In genomic region chr1:47931395-47931794, GRCh38 we compare ENCODE assay signal across 1 cellular context.
TF ChIP-seq lines count a peak whose summit lies in the region.

No MANE protein-coding gene starts in this region.

TF ChIP-seq in HepG2, 621 proteins besides CTCF, POLR2A, EP300 and RAD21 (continued from another document and continues in another):
- TF ChIP-seq PRDM4 (CRISPR knock-in tag; IDR thresholded peaks at IDR 0.05; ENCODE audit: borderline replicate concordance) (no peak), ZFP91 (CRISPR knock-in tag; IDR thresholded peaks at IDR 0.05; ENCODE audit: borderline replicate concordance) (0 out of 2 replicates have a peak, but pooled peaks have one; percentile 16), ZNF318 (CRISPR knock-in tag; IDR thresholded peaks at IDR 0.05) (0 out of 2 replicates have a peak, but pooled peaks have one; percentile 75), SALL1 (CRISPR knock-in tag; IDR thresholded peaks at IDR 0.05) (peak; percentile 59), ELF3 (CRISPR knock-in tag; IDR thresholded peaks at IDR 0.05) (peak; percentile 63; the same call in 1 of the 2 replicates), ZSCAN25 (CRISPR knock-in tag; IDR thresholded peaks at IDR 0.05) (no peak), THAP11 (CRISPR knock-in tag; IDR thresholded peaks at IDR 0.05) (peak; percentile 26; the same call in 1 of the 2 replicates), ZFP90 (CRISPR knock-in tag; IDR thresholded peaks at IDR 0.05; ENCODE audit: borderline replicate concordance) (peak; percentile 67), GABPA (IDR thresholded peaks at IDR 0.05; ENCODE audit: low read depth, low read length) (no peak), GABPA (CRISPR knock-in tag; IDR thresholded peaks at IDR 0.05; ENCODE audit: low read depth) (peak; percentile 29; the same call in 1 of the 2 replicates), ZNF124 (CRISPR knock-in tag; IDR thresholded peaks at IDR 0.05) (no peak), ZFY (CRISPR knock-in tag; IDR thresholded peaks at IDR 0.05) (peak; percentile 39; the same call in 1 of the 2 replicates), ZNF18 (CRISPR knock-in tag; IDR thresholded peaks at IDR 0.05; ENCODE audit: insufficient replicate concordance) (no peak), ZNF891 (CRISPR knock-in tag; IDR thresholded peaks at IDR 0.05) (peak; percentile 32; the same call in 1 of the 2 replicates), ZNF343 (CRISPR knock-in tag; IDR thresholded peaks at IDR 0.05) (no peak), HBP1 (CRISPR knock-in tag; IDR thresholded peaks at IDR 0.05; ENCODE audit: low read depth) (0 out of 2 replicates have a peak, but pooled peaks have one; percentile 44), TFE3 (CRISPR knock-in tag; IDR thresholded peaks at IDR 0.05) (0 out of 2 replicates have a peak, but pooled peaks have one; percentile 23), ZNF563 (CRISPR knock-in tag; IDR thresholded peaks at IDR 0.05) (no peak)
- TF ChIP-seq, protein P1, sequence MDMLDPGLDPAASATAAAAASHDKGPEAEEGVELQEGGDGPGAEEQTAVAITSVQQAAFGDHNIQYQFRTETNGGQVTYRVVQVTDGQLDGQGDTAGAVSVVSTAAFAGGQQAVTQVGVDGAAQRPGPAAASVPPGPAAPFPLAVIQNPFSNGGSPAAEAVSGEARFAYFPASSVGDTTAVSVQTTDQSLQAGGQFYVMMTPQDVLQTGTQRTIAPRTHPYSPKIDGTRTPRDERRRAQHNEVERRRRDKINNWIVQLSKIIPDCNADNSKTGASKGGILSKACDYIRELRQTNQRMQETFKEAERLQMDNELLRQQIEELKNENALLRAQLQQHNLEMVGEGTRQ (IDR thresholded peaks at IDR 0.05; ENCODE audit: low read depth, low read length), result peak; percentile 37; the same call in 1 of the 2 replicates
- TF ChIP-seq, protein P1 (CRISPR knock-in tag; IDR thresholded peaks at IDR 0.05; ENCODE audit: borderline replicate concordance), result no peak
- TF ChIP-seq, protein P2, sequence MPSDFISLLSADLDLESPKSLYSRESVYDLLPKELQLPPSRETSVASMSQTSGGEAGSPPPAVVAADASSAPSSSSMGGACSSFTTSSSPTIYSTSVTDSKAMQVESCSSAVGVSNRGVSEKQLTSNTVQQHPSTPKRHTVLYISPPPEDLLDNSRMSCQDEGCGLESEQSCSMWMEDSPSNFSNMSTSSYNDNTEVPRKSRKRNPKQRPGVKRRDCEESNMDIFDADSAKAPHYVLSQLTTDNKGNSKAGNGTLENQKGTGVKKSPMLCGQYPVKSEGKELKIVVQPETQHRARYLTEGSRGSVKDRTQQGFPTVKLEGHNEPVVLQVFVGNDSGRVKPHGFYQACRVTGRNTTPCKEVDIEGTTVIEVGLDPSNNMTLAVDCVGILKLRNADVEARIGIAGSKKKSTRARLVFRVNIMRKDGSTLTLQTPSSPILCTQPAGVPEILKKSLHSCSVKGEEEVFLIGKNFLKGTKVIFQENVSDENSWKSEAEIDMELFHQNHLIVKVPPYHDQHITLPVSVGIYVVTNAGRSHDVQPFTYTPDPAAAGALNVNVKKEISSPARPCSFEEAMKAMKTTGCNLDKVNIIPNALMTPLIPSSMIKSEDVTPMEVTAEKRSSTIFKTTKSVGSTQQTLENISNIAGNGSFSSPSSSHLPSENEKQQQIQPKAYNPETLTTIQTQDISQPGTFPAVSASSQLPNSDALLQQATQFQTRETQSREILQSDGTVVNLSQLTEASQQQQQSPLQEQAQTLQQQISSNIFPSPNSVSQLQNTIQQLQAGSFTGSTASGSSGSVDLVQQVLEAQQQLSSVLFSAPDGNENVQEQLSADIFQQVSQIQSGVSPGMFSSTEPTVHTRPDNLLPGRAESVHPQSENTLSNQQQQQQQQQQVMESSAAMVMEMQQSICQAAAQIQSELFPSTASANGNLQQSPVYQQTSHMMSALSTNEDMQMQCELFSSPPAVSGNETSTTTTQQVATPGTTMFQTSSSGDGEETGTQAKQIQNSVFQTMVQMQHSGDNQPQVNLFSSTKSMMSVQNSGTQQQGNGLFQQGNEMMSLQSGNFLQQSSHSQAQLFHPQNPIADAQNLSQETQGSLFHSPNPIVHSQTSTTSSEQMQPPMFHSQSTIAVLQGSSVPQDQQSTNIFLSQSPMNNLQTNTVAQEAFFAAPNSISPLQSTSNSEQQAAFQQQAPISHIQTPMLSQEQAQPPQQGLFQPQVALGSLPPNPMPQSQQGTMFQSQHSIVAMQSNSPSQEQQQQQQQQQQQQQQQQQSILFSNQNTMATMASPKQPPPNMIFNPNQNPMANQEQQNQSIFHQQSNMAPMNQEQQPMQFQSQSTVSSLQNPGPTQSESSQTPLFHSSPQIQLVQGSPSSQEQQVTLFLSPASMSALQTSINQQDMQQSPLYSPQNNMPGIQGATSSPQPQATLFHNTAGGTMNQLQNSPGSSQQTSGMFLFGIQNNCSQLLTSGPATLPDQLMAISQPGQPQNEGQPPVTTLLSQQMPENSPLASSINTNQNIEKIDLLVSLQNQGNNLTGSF (CRISPR knock-in tag; IDR thresholded peaks at IDR 0.05), result no peak
